ENCODE assay signal across 8 cellular contexts in genomic region chr1:157363660-157364140, GRCh38.
A peak's percentile ranks its signal among the peaks of the same experiment; 100 is the strongest.
DNase-seq lines count a peak whose midpoint lies in the region; ATAC-seq and TF ChIP-seq lines count a peak whose summit lies in the region.

No MANE protein-coding gene starts in this region.

- CTCF ChIA-PET in PC-3 (lab: Charles Lee), result no interaction called here

- H3K27me3 ChIP-seq in PC-3 (ENCODE audit: low read length) (0 out of 2 replicates have a peak, but pooled peaks cover 6% of the 10 kb centered on the region), trophoblast cell (ENCODE audit: insufficient read depth, low read length) (no peaks in the 10 kb centered on the region)
- no peaks in the 10 kb centered on the region for H3K27me3 ChIP-seq in effector memory CD4-positive, alpha-beta T cell (replicated peaks; ENCODE audit: control insufficient read depth, insufficient read depth, low read length, poor library complexity, severe bottlenecking)

- no peak overlapping the region for H2AFZ ChIP-seq in PC-3 (ENCODE audit: low read length)
- no peak overlapping the region for H2AFZ ChIP-seq in trophoblast cell (ENCODE audit: insufficient read depth, low read length, poor library complexity)

- H4K8ac ChIP-seq in trophoblast cell (ENCODE audit: low read depth, low read length), result no peak overlapping the region

- H3K36me3 ChIP-seq in PC-3 (ENCODE audit: low read depth, low read length) (no peaks in the 10 kb centered on the region), trophoblast cell (ENCODE audit: control insufficient read depth in 1 of 2, insufficient read depth in 2 of 2, low read length in 2 of 2) (no peaks in the 10 kb centered on the region)
- no peaks in the 10 kb centered on the region for H3K36me3 ChIP-seq in effector memory CD4-positive, alpha-beta T cell (ENCODE audit: control insufficient read depth, insufficient read depth, low read length)

- H3K18ac ChIP-seq in trophoblast cell (ENCODE audit: low read length), result no peak overlapping the region

- POLR2A ChIA-PET in PC-3 (lab: Charles Lee; ENCODE audit: unreplicated experiment), result no interaction called here

- H3K9me3 ChIP-seq in PC-3 (ENCODE audit: low read length), result no peaks in the 10 kb centered on the region
- no peaks in the 10 kb centered on the region for H3K9me3 ChIP-seq in trophoblast cell (ENCODE audit: insufficient read depth, low read depth, low read length)
- no peaks in the 10 kb centered on the region for H3K9me3 ChIP-seq in effector memory CD4-positive, alpha-beta T cell (ENCODE audit: control insufficient read depth, low read length)

- ATAC-seq in HG03039 (IDR thresholded peaks at IDR 0.05; ENCODE audit: unreplicated experiment) (peak; percentile 76), PC-3 (peak; percentile 98)

- no peak overlapping the region for H2BK12ac ChIP-seq in trophoblast cell (ENCODE audit: low read length)

- no CpG with 5 or more reads among the region's 7 CpGs for WGBS in trophoblast cell (ENCODE audit: extremely low coverage, insufficient coverage, insufficient read length)

- H3K79me1 ChIP-seq in trophoblast cell (ENCODE audit: low read length), result no peaks in the 10 kb centered on the region

- H3K4me1 ChIP-seq in PC-3 (ENCODE audit: insufficient read depth, low read length), result no peaks in the 10 kb centered on the region
- peaks cover 0 to 1% of the 10 kb centered on the region in 2 experiments for H3K4me1 ChIP-seq in trophoblast cell (ENCODE audit: control insufficient read depth in 1 of 2, insufficient read depth in 2 of 2, low read length in 2 of 2)
- H3K4me1 ChIP-seq in effector memory CD4-positive, alpha-beta T cell (ENCODE audit: control insufficient read depth, insufficient read depth, low read length, poor library complexity, severe bottlenecking), result no peaks in the 10 kb centered on the region

- H3K4me3 ChIP-seq in PC-3 (ENCODE audit: low read length) (no peak overlapping the region), epithelial cell of esophagus (ENCODE audit: low read length) (no peak overlapping the region), trophoblast cell (ENCODE audit: low read depth, low read length) (no peak overlapping the region)
- no peak overlapping the region for H3K4me3 ChIP-seq in effector memory CD4-positive, alpha-beta T cell (ENCODE audit: insufficient read depth, low read depth, low read length, poor library complexity, severe bottlenecking)

- H2BK5ac ChIP-seq in trophoblast cell (ENCODE audit: low read depth, low read length, poor library complexity), result no peak overlapping the region

- H3K23ac ChIP-seq in trophoblast cell (ENCODE audit: low read length), result no peak overlapping the region

- no TSS peak for BruUV-seq in PC-3 (replicated peaks; lab: Mats Ljungman, UMichigan)

- no peaks in the 10 kb centered on the region for H3K9me2 ChIP-seq in PC-3 (replicated peaks; ENCODE audit: low read length)

- no peak overlapping the region for H3K4ac ChIP-seq in trophoblast cell (ENCODE audit: low read depth, low read length)

- TF ChIP-seq CTCF in GM12874 (IDR thresholded peaks at IDR 0.05; ENCODE audit: insufficient read depth, low read depth, low read length), result peak; percentile 82
- TF ChIP-seq CTCF in PC-3 (conservative IDR thresholded peaks at IDR 0.05; ENCODE audit: low read depth, low read length), result peak; percentile 88
- peak; percentile 73 for TF ChIP-seq CTCF in epithelial cell of esophagus (IDR thresholded peaks at IDR 0.05; ENCODE audit: insufficient read depth, low read depth, low read length, missing control alignments)

- H3F3A ChIP-seq in PC-3 (ENCODE audit: low read length, unreplicated experiment), result no peaks in the 10 kb centered on the region

- no peak overlapping the region for H4K12ac ChIP-seq in trophoblast cell (ENCODE audit: low read depth, low read length)

- intact Hi-C loops in PC-3 (cut with micrococcal nuclease), result no loop called here

- H4K91ac ChIP-seq in trophoblast cell (ENCODE audit: low read depth, low read length), result no peak overlapping the region

- no peaks in the 10 kb centered on the region for H3K79me2 ChIP-seq in PC-3 (ENCODE audit: low read length)
- H3K79me2 ChIP-seq in trophoblast cell (ENCODE audit: control insufficient read depth, insufficient read depth, low read length, poor library complexity), result no peaks in the 10 kb centered on the region

- H2AK5ac ChIP-seq in trophoblast cell (ENCODE audit: low read length), result no peak overlapping the region

- no peak overlapping the region for H3K9ac ChIP-seq in PC-3 (ENCODE audit: low read length)
- no peak overlapping the region for H3K9ac ChIP-seq in trophoblast cell (ENCODE audit: low read length)

- H3K27ac ChIP-seq in PC-3 (ENCODE audit: low read length), result no peak overlapping the region
- no peak overlapping the region for H3K27ac ChIP-seq in trophoblast cell (ENCODE audit: low read depth, low read length)
- H3K27ac ChIP-seq in effector memory CD4-positive, alpha-beta T cell (ENCODE audit: insufficient read depth, low read length, poor library complexity, severe bottlenecking), result no peak overlapping the region

- DNase-seq in AG08396 (ENCODE audit: low spot score) (peak; percentile 59), PC-3 (peak; percentile 69), epithelial cell of esophagus (ENCODE audit: low read depth) (peak; percentile 56), trophoblast cell (peak; percentile 19 to 61)
- DNase-seq in stimulated activated CD4-positive, alpha-beta T cell treated with anti-CD3 and anti-CD28 coated beads, Interleukin-1b, Interleukin-23, amount 100 ng/mL, for 48 hours, result no peak
- no peak for DNase-seq in effector memory CD4-positive, alpha-beta T cell

- no peak overlapping the region for H3K4me2 ChIP-seq in PC-3 (ENCODE audit: low read length)
- no peak overlapping the region for H3K4me2 ChIP-seq in trophoblast cell (ENCODE audit: low read length)

- H2BK120ac ChIP-seq in trophoblast cell (ENCODE audit: insufficient read depth, low read length, poor library complexity), result no peak overlapping the region

- H4K20me1 ChIP-seq in PC-3 (ENCODE audit: low read length), result no peaks in the 10 kb centered on the region

- H3K14ac ChIP-seq in trophoblast cell (ENCODE audit: low read length), result no peak overlapping the region

Comparison
In these comparisons a context has a peak if more than half of its experiments do, and no peak if none do; other contexts are left out.
1. DNase-seq: peak in AG08396 (single experiment), PC-3 (single experiment), epithelial cell of esophagus (single experiment) and trophoblast cell (2 of 2); none in stimulated activated CD4-positive, alpha-beta T cell treated with anti-CD3 and anti-CD28 coated beads, Interleukin-1b, Interleukin-23, amount 100 ng/mL, for 48 hours (single experiment) and effector memory CD4-positive, alpha-beta T cell (0 of 3).
2. Peak in every context shown above with its lines, with median percentiles within 50 percentile points of each other: CTCF ChIP-seq.